10 cellular contexts compared by ENCODE assay signal in genomic region chr5:150286820-150287219, GRCh38. TPM values are rescaled to one million over a fixed set of nuclear protein-coding genes. Genes with fewer than 3 reads are reported as not detected.
A peak's percentile ranks its signal among the peaks of the same experiment; 100 is the strongest.
DNase-seq lines count a peak whose midpoint lies in the region; ATAC-seq, FAIRE-seq and TF ChIP-seq lines count a peak whose summit lies in the region.
"Had no signal": no experiment of that assay in that cellular context is flagged by ENCODE, and none has a peak within 500 bp of the region (broad histone marks: within the 10 kb centered on the region; RNA-seq: fewer than 3 reads in every experiment).

No MANE protein-coding gene starts in this region.

- no peak overlapping the region for H3K4me3 ChIP-seq in kidney (ENCODE audit: low read length in 2 of 2)
- H3K4me3 ChIP-seq: gastroesophageal sphincter had no signal

- peaks cover 9 to 11% (median 11%) of the 10 kb centered on the region in 3 donors for H3K27me3 Mint-ChIP-seq in CD14-positive monocyte (ENCODE audit: low read depth in 3 of 3)
- peaks cover 19% of the 10 kb centered on the region for H3K27me3 Mint-ChIP-seq in H9 (ENCODE audit: low read depth)
- peaks cover 11% of the 10 kb centered on the region for H3K27me3 Mint-ChIP-seq in activated B cell treated with CpG ODN at 0.5 μM for 24 hours

- H3K56ac ChIP-seq in H9 (ENCODE audit: insufficient read length, low read depth, low read length): no peak overlapping the region

- no peak overlapping the region for H4K91ac ChIP-seq in H9 (ENCODE audit: insufficient read length, low read depth, low read length)

- no peak overlapping the region for H3K4me2 ChIP-seq in H9 (ENCODE audit: insufficient read depth, insufficient read length, low read length)

- H3T11ph ChIP-seq in H9 (ENCODE audit: low read length): no peak overlapping the region

- no peaks in the 10 kb centered on the region for H3K23me2 ChIP-seq in H9 (ENCODE audit: insufficient read length, low read depth, low read length, poor library complexity, severe bottlenecking)

- no peak overlapping the region for H2AFZ ChIP-seq in H9 (ENCODE audit: low read length)

- H3K9me3 ChIP-seq in H9 (ENCODE audit: control insufficient read depth, low read depth, low read length) (no peaks in the 10 kb centered on the region), kidney (ENCODE audit: control insufficient read depth in 1 of 2, low read length in 2 of 2) (no peaks in the 10 kb centered on the region)
- H3K9me3 ChIP-seq: gastroesophageal sphincter had no signal

- no peak overlapping the region for H3K18ac ChIP-seq in H9 (ENCODE audit: insufficient read length, low read depth, low read length)

- CTCF ChIA-PET in activated B cell treated with CpG ODN at 0.5 μM for 24 hours (lab: Charles Lee): no interaction called here

- H3K27me3 ChIP-seq in H9 (ENCODE audit: insufficient read depth, low read length): no peaks in the 10 kb centered on the region

- H4K8ac ChIP-seq in H9 (replicated peaks; ENCODE audit: insufficient read length, low read depth, low read length): no peak overlapping the region

- no peaks in the 10 kb centered on the region for H3K4me1 ChIP-seq in H9 (ENCODE audit: insufficient read depth, low read length)
- no peaks in the 10 kb centered on the region for H3K4me1 ChIP-seq in kidney (ENCODE audit: control insufficient read depth in 1 of 2, insufficient read depth in 1 of 2, low read depth in 1 of 2, low read length in 2 of 2)
- H3K4me1 ChIP-seq: gastroesophageal sphincter had no signal

- TF ChIP-seq CTCF in CD14-positive monocyte (IDR thresholded peaks at IDR 0.05): peak; percentile 45
- TF ChIP-seq CTCF in H9 (conservative IDR thresholded peaks at IDR 0.05): peak; percentile 78
- no peak for TF ChIP-seq CTCF in activated B cell treated with CpG ODN at 0.5 μM for 24 hours (IDR thresholded peaks at IDR 0.05)
- TF ChIP-seq CTCF in kidney (IDR thresholded peaks at IDR 0.05; ENCODE audit: borderline replicate concordance, extremely low read depth, insufficient read depth): peak; percentile 8

- H3K79me2 ChIP-seq in H9 (ENCODE audit: insufficient read depth, low read length): no peaks in the 10 kb centered on the region

- no peak overlapping the region for H3K9ac ChIP-seq in H9 (ENCODE audit: extremely low read depth, insufficient read length, low read length)
- no peak overlapping the region for H3K9ac ChIP-seq in kidney (ENCODE audit: low read length in 2 of 2)

- no peak overlapping the region for H2BK120ac ChIP-seq in H9 (ENCODE audit: low read depth, low read length, poor library complexity, severe bottlenecking)

- POLR2A ChIA-PET in activated B cell treated with CpG ODN at 0.5 μM for 24 hours (lab: Charles Lee): no interaction called here

- H3K27ac ChIP-seq in H9 (ENCODE audit: insufficient read length, low read depth, low read length) (no peak overlapping the region), kidney (ENCODE audit: low read depth in 2 of 2, low read length in 2 of 2) (no peak overlapping the region)
- H3K27ac ChIP-seq: gastroesophageal sphincter had no signal

- no peak overlapping the region for H2BK20ac ChIP-seq in H9 (ENCODE audit: low read depth, low read length, poor library complexity, severe bottlenecking)

- DNase-seq in CD14-positive monocyte (ENCODE audit: low spot score): no peak
- peak; percentile 81 for DNase-seq in H9
- no peak for DNase-seq in activated B cell treated with CpG ODN at 0.5 μM for 24 hours
- peak; percentile 23 for DNase-seq in kidney
- no peak for DNase-seq in kidney glomerular epithelial cell (lab: John Stamatoyannopoulos, UW)
- DNase-seq in central memory CD4-positive, alpha-beta T cell: no peak
- no peak for DNase-seq in NCI-H2081 treated with DMSO at 0.1 percent for 48 hours (lab: John Stamatoyannopoulos, UW)
- DNase-seq: stimulated activated CD4-positive, alpha-beta T cell treated with anti-CD3 and anti-CD28 coated beads, Interleukin-4, amount 100 ng/mL, for 4 hours had no signal

- no peak overlapping the region for H3K14ac ChIP-seq in H9 (ENCODE audit: insufficient read depth, low read length)

- H4K20me1 ChIP-seq in H9 (ENCODE audit: control insufficient read depth, insufficient read depth, insufficient read length): no peaks in the 10 kb centered on the region

- no peak overlapping the region for H2BK15ac ChIP-seq in H9 (ENCODE audit: low read depth, low read length)

- no peaks in the 10 kb centered on the region for H3K4me1 Mint-ChIP-seq in CD14-positive monocyte
- H3K4me1 Mint-ChIP-seq in H9: peaks cover 13 to 14% of the 10 kb centered on the region in 2 experiments
- H3K4me1 Mint-ChIP-seq in activated B cell treated with CpG ODN at 0.5 μM for 24 hours: no peaks in the 10 kb centered on the region

- no peaks in the 10 kb centered on the region for H3K79me1 ChIP-seq in H9 (ENCODE audit: insufficient read depth, low read depth, low read length, poor library complexity, severe bottlenecking)

- FAIRE-seq in kidney (lab: Jason Lieb, UNC): no peak

- H3K9me3 Mint-ChIP-seq in CD14-positive monocyte (no peaks in the 10 kb centered on the region), H9 (no peaks in the 10 kb centered on the region; a peak in 1 of 5 replicates), activated B cell treated with CpG ODN at 0.5 μM for 24 hours (no peaks in the 10 kb centered on the region)

- WGBS in H9 (ENCODE audit: extremely low coverage, insufficient read length, low lambda C conversion rate): no CpG with 5 or more reads among the region's 5 CpGs

- intact Hi-C loops in CD14-positive monocyte (cut with micrococcal nuclease) (no loop called here), activated B cell treated with CpG ODN at 0.5 μM for 24 hours (cut with micrococcal nuclease) (no loop called here), kidney (cut with DNase I) (no loop called here)

- no peak overlapping the region for H2BK5ac ChIP-seq in H9 (ENCODE audit: insufficient read length, low read length)

- H3K4me3 Mint-ChIP-seq in CD14-positive monocyte (no peak overlapping the region), H9 (no peak overlapping the region), activated B cell treated with CpG ODN at 0.5 μM for 24 hours (no peak overlapping the region)

- H3K4ac ChIP-seq in H9 (ENCODE audit: low read depth, low read length): no peak overlapping the region

- no peak overlapping the region for H4K5ac ChIP-seq in H9 (ENCODE audit: insufficient read length, low read depth, low read length)

- no peak overlapping the region for H2BK12ac ChIP-seq in H9 (ENCODE audit: insufficient read length, low read depth, low read length)

- H3K36me3 Mint-ChIP-seq in CD14-positive monocyte: no peaks in the 10 kb centered on the region
- H3K36me3 Mint-ChIP-seq in H9 (ENCODE audit: insufficient read depth in 1 of 3, low read depth in 3 of 3): no peaks in the 10 kb centered on the region
- H3K36me3 Mint-ChIP-seq in activated B cell treated with CpG ODN at 0.5 μM for 24 hours (ENCODE audit: low read depth): no peaks in the 10 kb centered on the region

- H2AK5ac ChIP-seq in H9 (ENCODE audit: insufficient read length, low read length): no peak overlapping the region

- H3K27ac Mint-ChIP-seq in CD14-positive monocyte: no peak overlapping the region
- peak overlapping the region in 1 of 3 experiments; percentile 18; a peak in 2 of 7 replicates for H3K27ac Mint-ChIP-seq in H9
- H3K27ac Mint-ChIP-seq in activated B cell treated with CpG ODN at 0.5 μM for 24 hours: no peak overlapping the region

- ATAC-seq in activated B cell treated with CpG ODN at 0.5 μM for 24 hours (ENCODE audit: low read depth) (peak; percentile 25), GM18511 (IDR thresholded peaks at IDR 0.05; ENCODE audit: unreplicated experiment) (no peak)

- H3K23ac ChIP-seq in H9 (ENCODE audit: insufficient read length, low read depth, low read length): no peak overlapping the region

- no peaks in the 10 kb centered on the region for H3K36me3 ChIP-seq in kidney (ENCODE audit: control insufficient read depth in 1 of 2, insufficient read depth in 2 of 2, low read length in 2 of 2)
- H3K36me3 ChIP-seq: gastroesophageal sphincter had no signal

RNA-seq across cellular contexts. Expression of gene CAMK2A, which starts 2.8 kb away (rescaled TPM):
- not detected for polyA plus RNA-seq in CD14-positive monocyte
- total RNA-seq in H9 (2021): 0.15 and 0.33 TPM in 2 replicates
- not detected in 2 replicates for total RNA-seq in activated B cell treated with CpG ODN at 0.5 μM for 24 hours
- total RNA-seq in kidney: 0.28 TPM
- 0.90 TPM for polyA plus RNA-seq in kidney (ENCODE audit: insufficient read depth, low read depth, low replicate concordance)

RNA-seq across cellular contexts. Expression of gene ARSI, which starts 15.9 kb away (rescaled TPM):
- not detected for polyA plus RNA-seq in CD14-positive monocyte
- total RNA-seq in H9 (2021): 1.3 and 1.7 TPM in 2 replicates
- total RNA-seq in activated B cell treated with CpG ODN at 0.5 μM for 24 hours: not detected in 2 replicates
- total RNA-seq in kidney: 0.57 TPM
- polyA plus RNA-seq in kidney (ENCODE audit: insufficient read depth, low read depth, low replicate concordance): 1.1 TPM

Comparison
In these comparisons a context has a peak if more than half of its experiments do, and no peak if none do; other contexts are left out.
1. DNase-seq: peak in H9 (single experiment) and kidney (single experiment); none in CD14-positive monocyte (single experiment), activated B cell treated with CpG ODN at 0.5 μM for 24 hours (single experiment), kidney glomerular epithelial cell (single experiment), central memory CD4-positive, alpha-beta T cell (single experiment) and NCI-H2081 treated with DMSO at 0.1 percent for 48 hours (single experiment).